ENCODE assay signal across 8 cellular contexts in the genomic region with DNA sequence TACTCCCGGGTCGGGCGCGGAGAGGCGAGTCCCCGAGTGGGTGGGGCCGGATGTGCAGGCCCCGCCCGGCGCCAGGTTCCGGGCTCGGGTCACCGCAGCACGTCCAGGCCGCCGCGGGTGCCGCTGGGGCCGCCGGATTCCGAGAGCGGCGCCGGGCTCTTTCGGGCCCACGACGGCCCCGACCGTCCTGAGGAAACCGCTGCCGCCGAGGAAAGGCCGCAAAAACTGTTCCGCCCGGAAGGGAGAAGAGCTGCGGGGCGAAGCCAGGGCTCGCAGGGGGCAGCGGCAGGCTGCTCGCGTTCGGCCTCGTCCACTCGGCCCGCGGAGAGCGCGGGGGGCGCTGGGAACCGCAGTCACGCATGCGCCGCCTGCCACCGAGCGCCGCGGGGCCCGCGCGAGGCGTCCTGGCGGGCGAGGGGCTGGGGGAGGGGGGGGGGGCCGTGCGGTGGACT. TPM values are rescaled to one million over a fixed set of nuclear protein-coding genes. Genes with fewer than 3 reads are reported as not detected.
DNase-seq lines count a peak whose midpoint lies in the region; ATAC-seq lines count a peak whose summit lies in the region.

A gene (minus strand): TSS at position 342 of the 452 bp plus-strand sequence. CDS start 718 bp downstream, outside the sequence.

- peaks cover 16% of the 10 kb centered on the region for H3K4me1 ChIP-seq in ACC112 (ENCODE audit: control insufficient read depth, insufficient read depth, low read length, unreplicated experiment)

- H3K36me3 ChIP-seq in ACC112 (ENCODE audit: insufficient read depth, low read length), result no peaks in the 10 kb centered on the region

- H3K79me2 ChIP-seq in ACC112 (ENCODE audit: control insufficient read depth, insufficient read depth, low read length, unreplicated experiment), result peaks cover 52% of the 10 kb centered on the region

- H3K4me3 ChIP-seq in ACC112 (ENCODE audit: low read depth, low read length), result peak within 1 kb of the TSS; percentile 78

- H3K27ac ChIP-seq in ACC112 (ENCODE audit: low read depth, low read length), result peak within 1 kb of the TSS; percentile 94

- no peaks in the 10 kb centered on the region for H3K27me3 ChIP-seq in ACC112 (ENCODE audit: insufficient read depth, low read length)

- DNase-seq in NCI-H2196 (lab: John Stamatoyannopoulos, UW; ENCODE audit: unreplicated experiment) (peak; percentile 91), cerebellum (ENCODE audit: low spot score) (peak; percentile 92), kidney tubule cell (ENCODE audit: low spot score) (peak; percentile 92)
- peak; percentile 69 to 74 for DNase-seq in activated CD4-positive, alpha-beta T cell treated with anti-CD3 and anti-CD28 coated beads for 24 hours (ENCODE audit: low read depth in 2 of 2)
- peak; percentile 44 to 60 for DNase-seq in stimulated activated CD4-positive, alpha-beta T cell treated with anti-CD3 and anti-CD28 coated beads, Interleukin-1b, Interleukin-23, amount 100 ng/mL, for 1 hour (ENCODE audit: low read depth in 2 of 2)

- ATAC-seq in GM18519 (IDR thresholded peaks at IDR 0.05; ENCODE audit: low FRiP score, unreplicated experiment) (peak; percentile 62), HG03039 (IDR thresholded peaks at IDR 0.05; ENCODE audit: unreplicated experiment) (peak; percentile 90)

- peak within 1 kb of the TSS; percentile 79 for H2AFZ ChIP-seq in ACC112 (ENCODE audit: low read length, unreplicated experiment)

RNA-seq across cellular contexts. Expression of the gene that starts here (rescaled TPM):
- 16.9 TPM for total RNA-seq in cerebellum

Comparison
In these comparisons a context has a peak if more than half of its experiments do, and no peak if none do; other contexts are left out.
1. Peak in every context shown above with its lines: DNase-seq, ATAC-seq, H3K4me3 ChIP-seq and H3K27ac ChIP-seq.